29 cellular contexts compared by ENCODE assay signal in genomic region chr9:86443992-86444391, GRCh38.
"Had no signal": no experiment of that assay in that cellular context is flagged by ENCODE, and none has a peak within 500 bp of the region (broad histone marks: within the 10 kb centered on the region; RNA-seq: fewer than 3 reads in every experiment).

No MANE protein-coding gene starts in this region.

- H3K9me3 ChIP-seq: colonic mucosa, esophagus muscularis mucosa, heart right ventricle, left lung, prostate gland, right atrium auricular region, thoracic aorta, tibial nerve, upper lobe of right lung, uterus had no signal

- H3K27ac Mint-ChIP-seq: dendritic cell treated with granulocyte-macrophage colony-stimulating factor and Interleukin-4, amounts not matched to agents 40 ng/mL and 50 ng/mL, for 4 days; natural killer cell; stimulated activated effector memory CD8-positive, alpha-beta T cell treated with anti-CD3 and anti-CD28 coated beads, Interleukin-12 subunit alpha, Interleukin-12 subunit beta, amount 100 ng/mL, for 72 hours had no signal

- H3K27me3 ChIP-seq: colonic mucosa, esophagus muscularis mucosa, left lung, right atrium auricular region, tibial nerve, upper lobe of right lung, uterus had no signal

- H3K36me3 Mint-ChIP-seq: natural killer cell; stimulated activated effector memory CD8-positive, alpha-beta T cell treated with anti-CD3 and anti-CD28 coated beads, Interleukin-12 subunit alpha, Interleukin-12 subunit beta, amount 100 ng/mL, for 72 hours had no signal

- DNase-seq: colonic mucosa; effector CD8-positive, alpha-beta T cell; foreskin melanocyte; glutamatergic neuron; heart right ventricle; hippocampal formation; kidney; left lung; mesenchymal stem cell; natural killer cell; nucleus accumbens; stimulated activated CD4-positive, alpha-beta T cell treated with anti-CD3 and anti-CD28 coated beads, Interleukin-12 subunit alpha, Interleukin-12 subunit beta, amount 100 ng/mL, for 4 hours; stimulated activated CD4-positive, alpha-beta T cell treated with anti-CD3 and anti-CD28 coated beads, Interleukin-2, amount 100 ng/mL, for 24 hours; stimulated activated CD4-positive, alpha-beta T cell treated with anti-CD3 and anti-CD28 coated beads, Interleukin-4, amount 100 ng/mL, for 24 hours; stimulated activated naive CD8-positive, alpha-beta T cell treated with anti-CD3 and anti-CD28 coated beads, Interleukin-15, Interleukin-2, amounts not matched to agents 100 U/mL and 50 U/mL, for 24 hours; substantia nigra; upper lobe of right lung; uterus had no signal

- H3K4me3 ChIP-seq: colonic mucosa, esophagus muscularis mucosa, heart right ventricle, left lung, prostate gland, right atrium auricular region, smooth muscle cell, thoracic aorta, tibial nerve, upper lobe of right lung, uterus had no signal

- H3K4me1 Mint-ChIP-seq: central memory CD8-positive, alpha-beta T cell; natural killer cell; neural crest cell had no signal

- H3K9me3 Mint-ChIP-seq: central memory CD8-positive, alpha-beta T cell; dendritic cell treated with granulocyte-macrophage colony-stimulating factor and Interleukin-4, amounts not matched to agents 40 ng/mL and 50 ng/mL, for 4 days; natural killer cell; neural crest cell; stimulated activated effector memory CD8-positive, alpha-beta T cell treated with anti-CD3 and anti-CD28 coated beads, Interleukin-12 subunit alpha, Interleukin-12 subunit beta, amount 100 ng/mL, for 72 hours had no signal

- H3K27ac ChIP-seq: colonic mucosa, esophagus muscularis mucosa, heart right ventricle, left lung, prostate gland, right atrium auricular region, thoracic aorta, tibial nerve, upper lobe of right lung, uterus had no signal

- H3K4me2 ChIP-seq: smooth muscle cell had no signal

- H3K36me3 ChIP-seq: colonic mucosa, esophagus muscularis mucosa, heart right ventricle, left lung, prostate gland, right atrium auricular region, thoracic aorta, tibial nerve, upper lobe of right lung, uterus had no signal

- ATAC-seq: heart right ventricle; left lung; natural killer cell; sciatic nerve; stimulated activated effector memory CD8-positive, alpha-beta T cell treated with anti-CD3 and anti-CD28 coated beads, Interleukin-12 subunit alpha, Interleukin-12 subunit beta, amount 100 ng/mL, for 72 hours; stimulated activated naive CD8-positive, alpha-beta T cell treated with anti-CD3 and anti-CD28 coated beads, Interleukin-15, Interleukin-2, amounts not matched to agents 100 U/mL and 50 U/mL, for 24 hours; upper lobe of right lung had no signal

- H3K4me3 Mint-ChIP-seq: central memory CD8-positive, alpha-beta T cell; dendritic cell treated with granulocyte-macrophage colony-stimulating factor and Interleukin-4, amounts not matched to agents 40 ng/mL and 50 ng/mL, for 4 days; natural killer cell; neural crest cell; stimulated activated effector memory CD8-positive, alpha-beta T cell treated with anti-CD3 and anti-CD28 coated beads, Interleukin-12 subunit alpha, Interleukin-12 subunit beta, amount 100 ng/mL, for 72 hours had no signal

- H3K4me1 ChIP-seq: colonic mucosa, heart right ventricle, left lung, prostate gland, right atrium auricular region, tibial nerve, upper lobe of right lung, uterus had no signal
